ENCODE assay signal across 22 cellular contexts in genomic region chr20:48202334-48202733, GRCh38.
"Had no signal": no experiment of that assay in that cellular context is flagged by ENCODE, and none has a peak within 500 bp of the region (broad histone marks: within the 10 kb centered on the region; RNA-seq: fewer than 3 reads in every experiment).

No MANE protein-coding gene starts in this region.

- DNase-seq: colonic mucosa; cortex of kidney; effector CD8-positive, alpha-beta T cell; effector memory CD8-positive, alpha-beta T cell; endodermal cell; erythroblast; esophagus squamous epithelium; foreskin keratinocyte; head of caudate nucleus; heart right ventricle; hippocampal formation; left cardiac atrium; left lung; left ventricle myocardium superior; lower lobe of right lung; mesenchymal stem cell; mucosa of descending colon had no signal

- H3K9me3 Mint-ChIP-seq: dendritic cell treated with granulocyte-macrophage colony-stimulating factor and Interleukin-4, amounts not matched to agents 40 ng/mL and 50 ng/mL, for 4 days; effector memory CD8-positive, alpha-beta T cell; mesothelial cell of epicardium had no signal

- H3K27ac Mint-ChIP-seq: dendritic cell treated with granulocyte-macrophage colony-stimulating factor and Interleukin-4, amounts not matched to agents 40 ng/mL and 50 ng/mL, for 4 days; effector memory CD8-positive, alpha-beta T cell; endodermal cell; mesothelial cell of epicardium had no signal

- H3K27me3 Mint-ChIP-seq: dendritic cell treated with granulocyte-macrophage colony-stimulating factor and Interleukin-4, amounts not matched to agents 40 ng/mL and 50 ng/mL, for 4 days had no signal

- H3K4me3 Mint-ChIP-seq: dendritic cell treated with granulocyte-macrophage colony-stimulating factor and Interleukin-4, amounts not matched to agents 40 ng/mL and 50 ng/mL, for 4 days; effector memory CD8-positive, alpha-beta T cell; endodermal cell; mesothelial cell of epicardium had no signal

- H3K9me3 ChIP-seq: colonic mucosa, esophagus squamous epithelium, gastroesophageal sphincter, heart right ventricle, left lung, lower lobe of right lung, mucosa of descending colon had no signal

- H3K4me3 ChIP-seq: colonic mucosa, esophagus squamous epithelium, gastroesophageal sphincter, heart right ventricle, left lung, lower lobe of right lung, mucosa of descending colon had no signal

- H3K27ac ChIP-seq: colonic mucosa, epithelial cell of prostate, esophagus squamous epithelium, foreskin keratinocyte, gastroesophageal sphincter, heart right ventricle, left lung, lower lobe of right lung had no signal

- H3K36me3 Mint-ChIP-seq: mesothelial cell of epicardium had no signal

- ATAC-seq: effector memory CD8-positive, alpha-beta T cell; esophagus mucosa; foreskin keratinocyte; gastroesophageal sphincter; left cardiac atrium; left lung; lower lobe of right lung; mucosa of descending colon had no signal

- H3K36me3 ChIP-seq: colonic mucosa, esophagus squamous epithelium, gastroesophageal sphincter, heart right ventricle, left lung, lower lobe of right lung had no signal

- H3K27me3 ChIP-seq: colonic mucosa, gastroesophageal sphincter, left lung had no signal

- H3K4me1 ChIP-seq: colonic mucosa, foreskin keratinocyte, gastroesophageal sphincter, heart right ventricle, left lung, lower lobe of right lung had no signal
